Comparison of ENCODE assay signal across 19 cellular contexts in genomic region chr10:52376665-52377354, GRCh38.
DNase-seq lines count a peak whose midpoint lies in the region; ATAC-seq, FAIRE-seq and TF ChIP-seq lines count a peak whose summit lies in the region.
"Had no signal": no experiment of that assay in that cellular context is flagged by ENCODE, and none has a peak within 500 bp of the region (broad histone marks: within the 10 kb centered on the region; RNA-seq: fewer than 3 reads in every experiment).

No MANE protein-coding gene starts in this region.

- BruUV-seq in Calu3 (replicated peaks; lab: Mats Ljungman, UMichigan): no TSS peak

- no peaks in the 10 kb centered on the region for H3K9me2 ChIP-seq in hepatocyte (replicated peaks; ENCODE audit: insufficient read depth)

- H3K27me3 ChIP-seq in hepatocyte (no peaks in the 10 kb centered on the region), pancreas (no peaks in the 10 kb centered on the region)

- H3K4me3 ChIP-seq in hepatocyte (no peak overlapping the region), pancreas (no peak overlapping the region)
- H3K4me3 ChIP-seq: HAP-1 had no signal

- H3K36me3 ChIP-seq in hepatocyte (replicated peaks; ENCODE audit: insufficient read depth, low read depth): no peaks in the 10 kb centered on the region
- no peaks in the 10 kb centered on the region for H3K36me3 ChIP-seq in pancreas
- H3K36me3 ChIP-seq: HAP-1 had no signal

- TF ChIP-seq CTCF in Calu3 (IDR thresholded peaks at IDR 0.05; ENCODE audit: unreplicated experiment): no peak
- TF ChIP-seq CTCF in hepatocyte (IDR thresholded peaks at IDR 0.05; ENCODE audit: poor library complexity): no peak
- no peak for TF ChIP-seq CTCF in pancreas (IDR thresholded peaks at IDR 0.05)
- TF ChIP-seq CTCF in activated CD8-positive, alpha-beta T cell treated with anti-CD3 and anti-CD28 coated beads for 36 hours (IDR thresholded peaks at IDR 0.05): no peak

- peaks cover 7% of the 10 kb centered on the region for H3K4me1 ChIP-seq in hepatocyte (ENCODE audit: insufficient read depth)
- peaks cover 0 to 21% (median 6%) of the 10 kb centered on the region in 3 donors for H3K4me1 ChIP-seq in pancreas

- H3K4me1 Mint-ChIP-seq in Calu3 (ENCODE audit: low read depth, unreplicated experiment): peaks cover 59% of the 10 kb centered on the region
- no peaks in the 10 kb centered on the region for H3K4me1 Mint-ChIP-seq in activated CD8-positive, alpha-beta T cell treated with anti-CD3 and anti-CD28 coated beads for 36 hours (ENCODE audit: low read depth)
- H3K4me1 Mint-ChIP-seq: B cell; CD4-positive, alpha-beta memory T cell had no signal

- H3K27me3 Mint-ChIP-seq in Calu3 (ENCODE audit: unreplicated experiment): no peaks in the 10 kb centered on the region
- no peaks in the 10 kb centered on the region for H3K27me3 Mint-ChIP-seq in activated CD8-positive, alpha-beta T cell treated with anti-CD3 and anti-CD28 coated beads for 36 hours
- H3K27me3 Mint-ChIP-seq: B cell; CD4-positive, alpha-beta memory T cell; IgD-negative memory B cell had no signal

- FAIRE-seq in pancreas (lab: Jason Lieb, UNC): no peak
- FAIRE-seq: GM12892, GM19239, H1 had no signal

- DNase-seq in Calu3 (no peak), amniotic epithelial cell (ENCODE audit: low read depth) (peak; percentile 29), hepatocyte (ENCODE audit: low spot score) (no peak), pancreas (no peak), HT-29 (ENCODE audit: low spot score) (no peak)
- DNase-seq in activated CD8-positive, alpha-beta T cell treated with anti-CD3 and anti-CD28 coated beads for 36 hours: no peak
- DNase-seq: CD4-positive, alpha-beta memory T cell; DND-41; GDM1; HFFc6 had no signal

- H3K27ac ChIP-seq in hepatocyte (peak overlapping the region; percentile 8), pancreas (peak overlapping the region in 1 of 4 donors; percentile 45)
- H3K27ac ChIP-seq: C4-2B had no signal

- H3K4me2 ChIP-seq in hepatocyte: peak overlapping the region; percentile 23

- no peaks in the 10 kb centered on the region for H3K79me2 ChIP-seq in hepatocyte

- no peaks in the 10 kb centered on the region for H3K36me3 Mint-ChIP-seq in Calu3 (ENCODE audit: insufficient read depth, unreplicated experiment)
- no peaks in the 10 kb centered on the region for H3K36me3 Mint-ChIP-seq in activated CD8-positive, alpha-beta T cell treated with anti-CD3 and anti-CD28 coated beads for 36 hours (ENCODE audit: low read depth)
- H3K36me3 Mint-ChIP-seq: CD4-positive, alpha-beta memory T cell; IgD-negative memory B cell had no signal

- peaks cover 8% of the 10 kb centered on the region for H3K9me3 Mint-ChIP-seq in Calu3 (ENCODE audit: low read depth, unreplicated experiment)
- no peaks in the 10 kb centered on the region for H3K9me3 Mint-ChIP-seq in activated CD8-positive, alpha-beta T cell treated with anti-CD3 and anti-CD28 coated beads for 36 hours

- ATAC-seq in pancreas (peak; percentile 66 to 93 (median 88)), HG03457 (IDR thresholded peaks at IDR 0.05; ENCODE audit: unreplicated experiment) (no peak), GM21529 (IDR thresholded peaks at IDR 0.05; ENCODE audit: unreplicated experiment) (no peak)
- ATAC-seq in activated CD8-positive, alpha-beta T cell treated with anti-CD3 and anti-CD28 coated beads for 36 hours: no peak

- WGBS in hepatocyte (ENCODE audit: low lambda C conversion rate, missing lambda C conversion rate): 40% methylated on average over 2 of the region's 2 CpGs
- WGBS in pancreas, 2 donors: 14 to 16% methylated on average over 2 of the region's 2 CpGs

- H2AFZ ChIP-seq in hepatocyte: no peak overlapping the region

- H3K9me3 ChIP-seq in hepatocyte (ENCODE audit: low read depth) (no peaks in the 10 kb centered on the region), pancreas (no peaks in the 10 kb centered on the region)
- H3K9me3 ChIP-seq: HAP-1 had no signal

- H3K4me3 Mint-ChIP-seq in Calu3 (ENCODE audit: low read depth, unreplicated experiment): no peak overlapping the region
- no peak overlapping the region for H3K4me3 Mint-ChIP-seq in activated CD8-positive, alpha-beta T cell treated with anti-CD3 and anti-CD28 coated beads for 36 hours
- H3K4me3 Mint-ChIP-seq: B cell; CD4-positive, alpha-beta memory T cell; HFFc6; IgD-negative memory B cell had no signal

- no peaks in the 10 kb centered on the region for H4K20me1 ChIP-seq in hepatocyte (ENCODE audit: insufficient read depth, poor library complexity, severe bottlenecking)

- POLR2A ChIA-PET in activated CD8-positive, alpha-beta T cell treated with anti-CD3 and anti-CD28 coated beads for 36 hours (lab: Charles Lee): no interaction called here

- CTCF ChIA-PET in Calu3 (lab: Charles Lee): interaction anchor here (0.5 kb wide), 1 partner anchor 114 kb away, joined by 3 read pairs; no protein-coding TSS in a partner anchor
- CTCF ChIA-PET in activated CD8-positive, alpha-beta T cell treated with anti-CD3 and anti-CD28 coated beads for 36 hours (lab: Charles Lee): no interaction called here

- H3K27ac Mint-ChIP-seq in Calu3 (ENCODE audit: unreplicated experiment): peak overlapping the region; percentile 2
- no peak overlapping the region for H3K27ac Mint-ChIP-seq in activated CD8-positive, alpha-beta T cell treated with anti-CD3 and anti-CD28 coated beads for 36 hours
- H3K27ac Mint-ChIP-seq: B cell; CD4-positive, alpha-beta memory T cell; HFFc6; IgD-negative memory B cell had no signal

- intact Hi-C loops in Calu3 (cut with micrococcal nuclease; ENCODE audit: unreplicated experiment) (no loop called here), pancreas (cut with DNase I) (no loop called here)
- intact Hi-C loops in activated CD8-positive, alpha-beta T cell treated with anti-CD3 and anti-CD28 coated beads for 36 hours (cut with micrococcal nuclease): no loop called here

Comparison
In these comparisons a context has a peak if more than half of its experiments do, and no peak if none do; other contexts are left out.
1. ATAC-seq: peak in pancreas (4 of 4); none in HG03457 (single experiment), GM21529 (single experiment) and activated CD8-positive, alpha-beta T cell treated with anti-CD3 and anti-CD28 coated beads for 36 hours (single experiment).